In genomic region chr18:713135-713490, GRCh38 we compare ENCODE assay signal across 2 cellular contexts.
TF ChIP-seq lines count a peak whose summit lies in the region.

No MANE protein-coding gene starts in this region.

TF ChIP-seq in endothelial cell of umbilical vein, 7 proteins besides CTCF, POLR2A, EP300 and RAD21:
- TF ChIP-seq POLR2AphosphoS5 (IDR thresholded peaks at IDR 0.05; ENCODE audit: insufficient read depth, low read depth, low read length) (no peak), MYC (IDR thresholded peaks at IDR 0.05; ENCODE audit: low read depth, low read length) (no peak), GATA2 (IDR thresholded peaks at IDR 0.05; ENCODE audit: insufficient read depth, insufficient read length, low read depth, low read length) (no peak), FOS (IDR thresholded peaks at IDR 0.05; ENCODE audit: borderline replicate concordance, insufficient read depth, low read length) (no peak), JUN (IDR thresholded peaks at IDR 0.05; ENCODE audit: borderline replicate concordance, insufficient read depth, insufficient read length, low read depth) (no peak), EZH2 (IDR thresholded peaks at IDR 0.05; ENCODE audit: borderline replicate concordance, low read depth, low read length, severe bottlenecking) (no peak)
- TF ChIP-seq, protein P1, sequence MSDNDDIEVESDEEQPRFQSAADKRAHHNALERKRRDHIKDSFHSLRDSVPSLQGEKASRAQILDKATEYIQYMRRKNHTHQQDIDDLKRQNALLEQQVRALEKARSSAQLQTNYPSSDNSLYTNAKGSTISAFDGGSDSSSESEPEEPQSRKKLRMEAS (IDR thresholded peaks at IDR 0.05; ENCODE audit: insufficient read depth, insufficient read length): no peak
TF ChIP-seq in endothelial cell of umbilical vein: peak in this region for 0.

TF ChIP-seq in HEK293T, 16 proteins besides CTCF, POLR2A, EP300 and RAD21 (continued from another document):
- TF ChIP-seq FOXM1 (IDR thresholded peaks at IDR 0.05; ENCODE audit: borderline replicate concordance) (no peak), LEF1 (IDR thresholded peaks at IDR 0.05; ENCODE audit: borderline replicate concordance) (no peak), SP1 (IDR thresholded peaks at IDR 0.05) (no peak), SUZ12 (IDR thresholded peaks at IDR 0.05) (no peak), FOXA1 (IDR thresholded peaks at IDR 0.05) (no peak), NFRKB (IDR thresholded peaks at IDR 0.05) (no peak), HDGF (IDR thresholded peaks at IDR 0.05; ENCODE audit: borderline replicate concordance) (no peak), TARDBP (IDR thresholded peaks at IDR 0.05) (no peak), BHLHE40 (IDR thresholded peaks at IDR 0.05; ENCODE audit: borderline replicate concordance) (no peak), ZNF384 (IDR thresholded peaks at IDR 0.05) (no peak), CTBP1 (IDR thresholded peaks at IDR 0.05; ENCODE audit: borderline replicate concordance) (no peak), L3MBTL2 (conservative IDR thresholded peaks at IDR 0.05) (no peak), FOXK2 (IDR thresholded peaks at IDR 0.05) (no peak)
- TF ChIP-seq, protein P2, sequence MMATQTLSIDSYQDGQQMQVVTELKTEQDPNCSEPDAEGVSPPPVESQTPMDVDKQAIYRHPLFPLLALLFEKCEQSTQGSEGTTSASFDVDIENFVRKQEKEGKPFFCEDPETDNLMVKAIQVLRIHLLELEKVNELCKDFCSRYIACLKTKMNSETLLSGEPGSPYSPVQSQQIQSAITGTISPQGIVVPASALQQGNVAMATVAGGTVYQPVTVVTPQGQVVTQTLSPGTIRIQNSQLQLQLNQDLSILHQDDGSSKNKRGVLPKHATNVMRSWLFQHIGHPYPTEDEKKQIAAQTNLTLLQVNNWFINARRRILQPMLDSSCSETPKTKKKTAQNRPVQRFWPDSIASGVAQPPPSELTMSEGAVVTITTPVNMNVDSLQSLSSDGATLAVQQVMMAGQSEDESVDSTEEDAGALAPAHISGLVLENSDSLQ (IDR thresholded peaks at IDR 0.05): no peak
